In the genomic region with DNA sequence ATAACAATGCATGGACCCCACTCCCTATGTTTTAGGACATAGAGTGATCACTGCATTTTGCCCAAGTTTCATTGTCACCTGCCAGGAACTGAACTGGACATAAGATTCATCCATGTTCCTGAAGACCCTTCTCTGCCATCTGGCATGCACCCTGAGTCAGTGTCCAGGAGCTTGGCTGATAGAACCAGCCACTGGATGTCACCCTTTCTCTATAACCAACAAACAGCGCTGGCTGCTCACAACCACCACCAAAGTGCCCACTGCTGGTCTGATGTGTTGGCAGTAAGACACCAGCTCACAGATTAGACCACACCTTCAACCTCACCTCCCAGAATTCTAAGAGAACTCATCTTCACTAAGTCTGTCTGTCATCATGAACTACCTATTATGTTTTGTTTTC, we compare ENCODE assay signal across 8 cellular contexts.
DNase-seq lines count a peak whose midpoint lies in the region; ATAC-seq and TF ChIP-seq lines count a peak whose summit lies in the region.

No MANE protein-coding gene starts in this region.

- H3K4me3 ChIP-seq in H7 (ENCODE audit: insufficient read depth, low read depth, low read length), result no peak overlapping the region
- H3K4me3 ChIP-seq in choroid plexus epithelial cell (ENCODE audit: low read depth, low read length), result no peak overlapping the region
- no peak overlapping the region for H3K4me3 ChIP-seq in esophagus muscularis mucosa

- TF ChIP-seq EP300 in esophagus muscularis mucosa (IDR thresholded peaks at IDR 0.05), result no peak

- in situ Hi-C loops in ACHN (cut with HindIII; ENCODE audit: low pct_ligation_motif_present, low pct_unique_long_range_greater_than_20kb, low sequenced_read_pairs), result no loop called here

- no peaks in the 10 kb centered on the region for H3K36me3 ChIP-seq in H7 (replicated peaks; ENCODE audit: control insufficient read depth, insufficient read depth, low read length)
- no peaks in the 10 kb centered on the region for H3K36me3 ChIP-seq in esophagus muscularis mucosa

- WGBS in esophagus muscularis mucosa, result 50% methylated on average over 1 of the region's 1 CpG

- no peak for ATAC-seq in GM18517 (IDR thresholded peaks at IDR 0.05; ENCODE audit: unreplicated experiment)

- intact Hi-C loops in esophagus muscularis mucosa (cut with DNase I), result no loop called here

- H3K27me3 ChIP-seq in H7 (ENCODE audit: control insufficient read depth, insufficient read depth, low read length) (no peaks in the 10 kb centered on the region), esophagus muscularis mucosa (no peaks in the 10 kb centered on the region)

- DNase-seq in ACHN, result peak; percentile 14
- DNase-seq in H7, result peak; percentile 13
- DNase-seq in NCI-H446 (lab: John Stamatoyannopoulos, UW), result peak; percentile 50 to 64
- peak; percentile 76 for DNase-seq in choroid plexus epithelial cell (ENCODE audit: low read depth)
- DNase-seq in occipital lobe (lab: John Stamatoyannopoulos, UW), result peak; percentile 1
- no peak for DNase-seq in T-helper 9 cell
- DNase-seq in esophagus muscularis mucosa (ENCODE audit: extremely low spot score), result no peak

- H3K4me1 ChIP-seq in esophagus muscularis mucosa, result no peaks in the 10 kb centered on the region

- no peaks in the 10 kb centered on the region for H3K9me3 ChIP-seq in esophagus muscularis mucosa

- no peak for TF ChIP-seq POLR2A in esophagus muscularis mucosa (IDR thresholded peaks at IDR 0.05; ENCODE audit: low read depth)

- TF ChIP-seq CTCF in choroid plexus epithelial cell (conservative IDR thresholded peaks at IDR 0.05; ENCODE audit: low read depth, low read length) (peak; percentile 85), esophagus muscularis mucosa (IDR thresholded peaks at IDR 0.05) (no peak)

- no peak overlapping the region for H3K27ac ChIP-seq in esophagus muscularis mucosa (replicated peaks in 1 of 4)

Comparison
In these comparisons a context has a peak if more than half of its experiments do, and no peak if none do; other contexts are left out.
1. DNase-seq: peak in ACHN (single experiment), H7 (single experiment), NCI-H446 (2 of 2), choroid plexus epithelial cell (single experiment) and occipital lobe (single experiment); none in T-helper 9 cell (single experiment) and esophagus muscularis mucosa (single experiment).